17 cellular contexts compared by ENCODE assay signal in the genomic region with DNA sequence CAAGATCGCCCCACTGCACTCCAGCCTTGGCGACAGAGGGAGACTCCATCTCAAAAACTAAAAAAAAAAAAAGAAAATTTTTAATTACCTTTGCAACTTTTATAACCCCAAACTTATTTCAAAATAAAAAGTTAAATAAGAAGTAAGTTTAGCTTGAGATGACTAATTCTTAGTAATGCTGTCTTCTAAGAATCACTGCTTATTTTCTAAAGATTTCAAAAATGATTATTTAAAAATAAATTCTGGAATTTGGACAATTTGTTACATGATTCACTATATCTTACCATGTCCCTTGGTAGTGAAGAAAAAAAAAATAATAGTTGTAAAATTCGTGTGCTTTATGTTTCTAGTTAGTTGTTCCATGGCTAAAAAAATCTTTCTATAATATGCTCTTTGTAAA. TPM values are rescaled to one million over a fixed set of nuclear protein-coding genes. Genes with fewer than 3 reads are reported as not detected.
A peak's percentile ranks its signal among the peaks of the same experiment; 100 is the strongest.
DNase-seq lines count a peak whose midpoint lies in the region; ATAC-seq and TF ChIP-seq lines count a peak whose summit lies in the region.
"Had no signal": no experiment of that assay in that cellular context is flagged by ENCODE, and none has a peak within 500 bp of the region (broad histone marks: within the 10 kb centered on the region; RNA-seq: fewer than 3 reads in every experiment).

No MANE protein-coding gene starts in this region.

- no peaks in the 10 kb centered on the region for H3K4me1 ChIP-seq in osteoblast (ENCODE audit: insufficient read depth, low read length)
- H3K4me1 ChIP-seq: BE2C, SJSA1 had no signal

- H3K27ac ChIP-seq in osteoblast (ENCODE audit: low read depth, low read length) (no peak overlapping the region), caudate nucleus (ENCODE audit: low read depth, low read length) (no peak overlapping the region)
- H3K27ac ChIP-seq: SJSA1 had no signal

- H3K9me3 ChIP-seq in osteoblast (ENCODE audit: low read depth, low read length): no peaks in the 10 kb centered on the region
- H3K9me3 ChIP-seq: BE2C, MG63, SJSA1 had no signal

- H3K4me2 ChIP-seq in osteoblast (ENCODE audit: insufficient read depth, low read length): no peak overlapping the region

- no peaks in the 10 kb centered on the region for H3K27me3 ChIP-seq in osteoblast (ENCODE audit: insufficient read depth, low read length)
- H3K27me3 ChIP-seq: BE2C, MG63, SJSA1 had no signal

- H4K20me1 ChIP-seq in osteoblast (ENCODE audit: insufficient read depth, low read length): no peaks in the 10 kb centered on the region

- no peak overlapping the region for H2AFZ ChIP-seq in osteoblast (ENCODE audit: low read length)

- peak; percentile 57 for DNase-seq in EH (ENCODE audit: low read depth)
- DNase-seq in M059J (ENCODE audit: low read depth): peak; percentile 3
- DNase-seq in fibroblast of peridontal ligament (ENCODE audit: extremely low read depth): peak; percentile 39
- DNase-seq in osteoblast (ENCODE audit: insufficient read length, low spot score, missing footprints): peak; percentile 78
- no peak for DNase-seq in caudate nucleus (lab: John Stamatoyannopoulos, UW)
- DNase-seq: BE2C, Kasumi-1, MG63, NCI-H1417 treated with DMSO at 0.1 percent for 48 hours, NCI-H187, NCI-H446 treated with DMSO at 0.1 percent for 48 hours, NCI-H526 treated with DMSO at 0.1 percent for 48 hours, OCI-M1 had no signal

- no peak overlapping the region for H3K4me3 ChIP-seq in osteoblast (ENCODE audit: insufficient read depth, low read length)
- H3K4me3 ChIP-seq: MG63, SJSA1 had no signal

- H3K36me3 ChIP-seq in osteoblast (ENCODE audit: insufficient read depth, low read length): no peaks in the 10 kb centered on the region
- H3K36me3 ChIP-seq: BE2C, MG63, SJSA1 had no signal

- no peak for TF ChIP-seq CTCF in osteoblast (IDR thresholded peaks at IDR 0.05; ENCODE audit: extremely low read depth, low read depth, low read length)

- ATAC-seq in HG03565 (IDR thresholded peaks at IDR 0.05; ENCODE audit: unreplicated experiment) (no peak), GM19397 (IDR thresholded peaks at IDR 0.05; ENCODE audit: unreplicated experiment) (no peak)
- ATAC-seq: Right ventricle myocardium inferior had no signal

- no peaks in the 10 kb centered on the region for H3K79me2 ChIP-seq in osteoblast (ENCODE audit: insufficient read depth, low read length)

RNA-seq across cellular contexts. Expression of gene HECTD1, which starts 11.6 kb away (rescaled TPM):
- total RNA-seq in M059J (2014; rRNA removed; shearing (Covaris generic)): 54.5 and 110 TPM in 2 replicates
- 240 and 246 TPM in 2 replicates for total RNA-seq in osteoblast

Comparison
In these comparisons a context has a peak if more than half of its experiments do, and no peak if none do; other contexts are left out.
1. DNase-seq: peak in EH (single experiment), M059J (single experiment), fibroblast of peridontal ligament (single experiment) and osteoblast (single experiment); none in caudate nucleus (0 of 61).